ENCODE assay signal across 8 cellular contexts in the genomic region with DNA sequence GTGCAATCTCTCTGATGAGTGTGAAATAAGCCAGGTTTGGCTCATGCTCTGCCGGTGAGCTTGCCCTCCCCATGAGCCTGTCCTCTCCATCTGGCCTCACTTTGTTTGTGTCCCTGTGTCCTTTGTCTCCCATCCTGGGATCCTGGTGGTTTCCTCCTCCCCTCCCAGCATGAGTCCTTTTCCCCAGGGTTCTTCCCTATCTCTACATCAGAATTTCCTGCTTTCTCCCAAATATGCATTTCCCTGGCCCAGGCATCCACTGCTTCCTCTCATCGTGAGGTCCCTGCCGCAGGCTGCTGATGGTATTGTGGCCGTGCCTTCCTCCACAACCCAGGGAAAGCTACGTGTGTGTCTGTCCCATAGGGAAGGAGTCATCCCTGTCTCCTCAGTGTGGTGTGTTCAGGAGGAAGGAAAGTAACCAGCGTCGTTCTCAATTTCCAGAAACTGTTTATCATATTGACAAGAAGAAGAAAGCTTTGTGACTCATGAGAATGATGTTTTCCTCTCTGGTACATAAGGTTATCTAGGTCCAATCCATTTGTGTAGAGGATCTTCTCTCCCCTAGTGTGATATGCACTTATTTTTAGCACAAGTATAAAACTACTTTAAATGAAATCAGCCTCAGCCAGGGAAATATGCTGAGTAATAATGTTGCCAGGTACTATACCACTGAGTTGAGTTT.
DNase-seq lines count a peak whose midpoint lies in the region; ATAC-seq, FAIRE-seq and TF ChIP-seq lines count a peak whose summit lies in the region.
"Not testable (repeated sequence)": the region's sequence is repeated elsewhere in the genome, so short reads cannot be mapped to it uniquely, and the experiment has no call there.

No MANE protein-coding gene starts in this region.

- not testable (repeated sequence) for H3F3A ChIP-seq in PC-3 (ENCODE audit: low read length, unreplicated experiment); smooth muscle cell (ENCODE audit: low read depth)

- POLR2A ChIA-PET in A549 (lab: Yijun Ruan, JAX), result interaction anchor here (1.5 kb wide), 1 partner anchor 23 kb away, joined by 6 read pairs; no protein-coding TSS in a partner anchor
- POLR2A ChIA-PET in PC-3 (lab: Charles Lee; ENCODE audit: unreplicated experiment), result interaction anchor here (0.6 to 0.7 kb wide), 2 partner anchors 18 to 279 kb away, joined by 4 to 5 read pairs; no protein-coding TSS in a partner anchor

- peaks cover 61% of the 10 kb centered on the region for H3K4me1 ChIP-seq in A549
- H3K4me1 ChIP-seq in PC-3 (ENCODE audit: insufficient read depth, low read length), result peaks cover 45% of the 10 kb centered on the region
- peaks cover 12% of the 10 kb centered on the region for H3K4me1 ChIP-seq in ectodermal cell (ENCODE audit: control insufficient read depth, insufficient read depth, low read length)
- not testable (repeated sequence) for H3K4me1 ChIP-seq in right cardiac atrium (ENCODE audit: control insufficient read depth, insufficient read depth, low read length)
- H3K4me1 ChIP-seq in mucosa of stomach (ENCODE audit: control insufficient read depth, insufficient read depth, low read length), result peaks cover 30% of the 10 kb centered on the region
- H3K4me1 ChIP-seq in smooth muscle cell (ENCODE audit: low read depth), result peaks cover 19% of the 10 kb centered on the region

- H3K27me3 ChIP-seq in PC-3 (ENCODE audit: low read length); ectodermal cell (ENCODE audit: control insufficient read depth, insufficient read depth, low read length, poor library complexity, severe bottlenecking); right cardiac atrium (ENCODE audit: control insufficient read depth, insufficient read depth); mucosa of stomach (ENCODE audit: control insufficient read depth, insufficient read depth, low read length); smooth muscle cell (ENCODE audit: low read depth): not testable (repeated sequence)

- intact Hi-C loops in PC-3 (cut with micrococcal nuclease), result loop anchor here (1.0 to 10.0 kb wide), 2 partner anchors 15 to 151 kb away; no protein-coding TSS in a partner anchor
- intact Hi-C loops in right cardiac atrium (cut with DNase I), result not testable (repeated sequence)

- H2AFZ ChIP-seq in PC-3 (ENCODE audit: low read length); smooth muscle cell (ENCODE audit: low read depth): not testable (repeated sequence)

- not testable (repeated sequence) for H3K4me3 ChIP-seq in A549; PC-3 (ENCODE audit: low read length); ectodermal cell (ENCODE audit: insufficient read depth, low read depth, low read length); right cardiac atrium (ENCODE audit: low read length); mucosa of stomach (ENCODE audit: low read length); smooth muscle cell

- ATAC-seq in A549, PC-3, right cardiac atrium: not testable (repeated sequence)

- CTCF ChIA-PET in A549 (lab: Yijun Ruan, JAX), result interaction anchor here (1.2 to 2.6 kb wide), 2 partner anchors 30 to 278 kb away, joined by 3 to 9 read pairs; no protein-coding TSS in a partner anchor
- CTCF ChIA-PET in PC-3 (lab: Charles Lee), result not testable (repeated sequence)

- not testable (repeated sequence) for TF ChIP-seq EP300 in A549 (IDR thresholded peaks at IDR 0.05)

- H3K9ac ChIP-seq in PC-3 (ENCODE audit: low read length), result peak overlapping the region; percentile 97
- peak overlapping the region; percentile 59 for H3K9ac ChIP-seq in mucosa of stomach (ENCODE audit: low read length)
- peak overlapping the region; percentile 41 for H3K9ac ChIP-seq in smooth muscle cell (ENCODE audit: low read depth)

- not testable (repeated sequence) for H3K36me3 ChIP-seq in PC-3 (ENCODE audit: low read depth, low read length); ectodermal cell (ENCODE audit: control insufficient read depth, insufficient read depth, low read length); mucosa of stomach (ENCODE audit: control insufficient read depth, insufficient read depth, low read length); smooth muscle cell (ENCODE audit: low read depth)

- not testable (repeated sequence) for TF ChIP-seq RAD21 in A549 (conservative IDR thresholded peaks at IDR 0.05 in 1 of 2, IDR thresholded peaks at IDR 0.05 in 1 of 2)

- not testable (repeated sequence) for H3K9me3 ChIP-seq in A549; PC-3 (ENCODE audit: low read length); ectodermal cell (ENCODE audit: control insufficient read depth, low read length); right cardiac atrium (ENCODE audit: control insufficient read depth, low read length); mucosa of stomach (ENCODE audit: control insufficient read depth, low read length); smooth muscle cell (replicated peaks; ENCODE audit: low read depth)

- H3K27ac ChIP-seq in A549 (peak overlapping the region; percentile 92 to 99), PC-3 (ENCODE audit: low read length) (peak overlapping the region; percentile 100), ectodermal cell (ENCODE audit: insufficient read depth, low read depth, low read length, poor library complexity, severe bottlenecking) (peak overlapping the region; percentile 60), right cardiac atrium (ENCODE audit: low read length) (peak overlapping the region; percentile 76), smooth muscle cell (ENCODE audit: low read depth) (peak overlapping the region; percentile 99)

- not testable (repeated sequence) for FAIRE-seq in A549 (lab: Jason Lieb, UNC)

- not testable (repeated sequence) for TF ChIP-seq POLR2A in A549 (IDR thresholded peaks at IDR 0.05; ENCODE audit: low read length)

- TF ChIP-seq CTCF in A549 (IDR thresholded peaks at IDR 0.05); PC-3 (conservative IDR thresholded peaks at IDR 0.05; ENCODE audit: low read depth, low read length); smooth muscle cell (IDR thresholded peaks at IDR 0.05; ENCODE audit: borderline replicate concordance, insufficient read depth, poor library complexity, severe bottlenecking): not testable (repeated sequence)

- not testable (repeated sequence) for H3K9me2 ChIP-seq in PC-3 (replicated peaks; ENCODE audit: low read length)

- 4% methylated on average over 7 of the region's 7 CpGs for WGBS in A549 (ENCODE audit: missing lambda C conversion rate)
- WGBS in ectodermal cell, 2 experiments, result 18 to 25% methylated on average over 7 of the region's 7 CpGs
- 24% methylated on average over 7 of the region's 7 CpGs for WGBS in right cardiac atrium
- WGBS in smooth muscle cell (ENCODE audit: low lambda C conversion rate), result 16% methylated on average over 7 of the region's 7 CpGs

- BruUV-seq in PC-3 (replicated peaks; lab: Mats Ljungman, UMichigan), result not testable (repeated sequence)

- not testable (repeated sequence) for H4K20me1 ChIP-seq in PC-3 (ENCODE audit: low read length); smooth muscle cell (ENCODE audit: low read depth)

- H3K79me2 ChIP-seq in PC-3 (ENCODE audit: low read length); smooth muscle cell (ENCODE audit: low read depth): not testable (repeated sequence)

- H3K4me2 ChIP-seq in A549 (peak overlapping the region; percentile 80), PC-3 (ENCODE audit: low read length) (peak overlapping the region; percentile 69), smooth muscle cell (peak overlapping the region; percentile 57)

- DNase-seq in A549 (ENCODE audit: low read depth in 1 of 2, low spot score in 1 of 2) (peak in 1 of 2 experiments; percentile 71), H4 (ENCODE audit: low spot score) (peak; percentile 31), PC-3 (peak; percentile 48), amniotic epithelial cell (ENCODE audit: low read depth) (peak; percentile 74)
- not testable (repeated sequence) for DNase-seq in right cardiac atrium; smooth muscle cell (lab: John Stamatoyannopoulos, UW; ENCODE audit: unreplicated experiment)

TF ChIP-seq in A549, 52 proteins besides CTCF, POLR2A, EP300 and RAD21:
- TF ChIP-seq HOXB5 (CRISPR knock-in tag; IDR thresholded peaks at IDR 0.05) (0 out of 2 replicates have a peak, but pooled peaks have one; percentile 33), JUNB (IDR thresholded peaks at IDR 0.05) (peak; percentile 30; the same call in 1 of the 2 replicates), MAFK (IDR thresholded peaks at IDR 0.05; ENCODE audit: partially characterized antibody) (peak; percentile 72), FOSL2 (CRISPR knock-in tag; IDR thresholded peaks at IDR 0.05) (peak; percentile 73)
- TF ChIP-seq FOSL2 (IDR thresholded peaks at IDR 0.05), result not testable (repeated sequence)

Comparison
In these comparisons a context has a peak if more than half of its experiments do, and no peak if none do; other contexts are left out.
1. H3K9ac ChIP-seq: peak in every context shown above with its lines; median percentile 97 in PC-3; 59 in mucosa of stomach; 41 in smooth muscle cell.